In the genomic region with DNA sequence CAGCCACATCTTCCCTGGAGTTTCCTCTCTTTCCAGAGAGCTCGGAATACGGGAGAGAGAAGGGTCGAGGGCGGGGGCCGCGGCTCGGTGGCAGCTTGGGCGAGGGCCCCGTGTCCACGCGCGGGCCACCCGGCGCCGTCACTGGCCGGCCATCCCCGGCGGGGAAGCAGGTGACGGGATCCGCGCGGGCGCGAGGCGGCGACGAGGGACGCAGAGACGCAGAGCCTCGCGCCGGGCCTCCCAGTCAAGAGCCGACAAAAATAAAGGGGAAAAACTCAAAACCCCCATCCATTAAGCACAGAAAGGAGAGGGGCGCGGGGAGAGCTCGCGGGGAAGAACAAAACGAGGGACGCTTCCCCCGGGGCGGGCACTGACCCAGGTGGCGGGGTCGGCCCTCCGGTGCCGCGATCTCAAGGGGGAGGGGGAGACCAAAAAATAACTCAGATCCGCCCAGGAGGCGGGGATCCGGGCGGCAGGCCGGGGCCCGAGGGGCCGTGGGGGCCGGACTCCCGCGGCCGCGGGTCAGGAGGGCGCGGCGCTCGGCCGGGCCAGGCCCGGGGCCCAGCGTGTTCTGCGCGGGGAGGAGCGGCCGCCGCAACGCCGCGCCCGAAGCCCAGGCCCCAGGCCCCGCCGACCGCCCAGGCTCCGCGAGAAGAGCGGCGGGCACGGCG, we compare ENCODE assay signal across 8 cellular contexts. TPM values are rescaled to one million over a fixed set of nuclear protein-coding genes. Genes with fewer than 3 reads are reported as not detected.
DNase-seq lines count a peak whose midpoint lies in the region; ATAC-seq and TF ChIP-seq lines count a peak whose summit lies in the region.

No MANE protein-coding gene starts in this region.

- CTCF ChIA-PET in OCI-LY7 (lab: Charles Lee; ENCODE audit: unreplicated experiment) = interaction anchor here (0.6 kb wide), 1 partner anchor 181 kb away, joined by 6 read pairs; no protein-coding TSS in a partner anchor

- no peaks in the 10 kb centered on the region for H3K9me2 ChIP-seq in OCI-LY7 (ENCODE audit: insufficient read depth, low read length)

- H3K4me3 ChIP-seq in OCI-LY7 (ENCODE audit: low read depth, low read length, poor library complexity, severe bottlenecking) = peak overlapping the region; percentile 94
- H3K4me3 ChIP-seq in neutrophil (ENCODE audit: low read depth in 1 of 2, low read length in 1 of 2) = peak overlapping the region; percentile 86 to 87
- H3K4me3 ChIP-seq in tibial artery = peak overlapping the region; percentile 71 to 88

- H3K9me3 ChIP-seq in OCI-LY7 (ENCODE audit: low read length) (no peaks in the 10 kb centered on the region), neutrophil (no peaks in the 10 kb centered on the region), tibial artery (no peaks in the 10 kb centered on the region)

- no TSS peak for BruUV-seq in OCI-LY7 (replicated peaks; lab: Mats Ljungman, UMichigan)

- H3K4me2 ChIP-seq in OCI-LY7 (ENCODE audit: low read length) = peak overlapping the region; percentile 89

- peak; percentile 41 for DNase-seq in 8988T
- DNase-seq in OCI-LY7 (ENCODE audit: low spot score) = no peak
- peak; percentile 29 for DNase-seq in activated T-helper 9 cell treated with anti-CD3 and anti-CD28 coated beads, Interleukin-2, amount 50 U/mL, for 16 hours (ENCODE audit: low read depth)
- DNase-seq in foreskin melanocyte = peak; percentile 31
- peak; percentile 57 to 82 for DNase-seq in tibial artery

- H3K27ac ChIP-seq in OCI-LY7 (ENCODE audit: low read depth, low read length, poor library complexity, severe bottlenecking) (peak overlapping the region; percentile 78), neutrophil (peak overlapping the region; percentile 99), tibial artery (peak overlapping the region; percentile 93)

- H3K27me3 ChIP-seq in neutrophil (no peaks in the 10 kb centered on the region), tibial artery (no peaks in the 10 kb centered on the region)

- peak overlapping the region; percentile 82 for H2AFZ ChIP-seq in OCI-LY7 (ENCODE audit: low read length)

- peaks cover 35% of the 10 kb centered on the region for H3K79me2 ChIP-seq in OCI-LY7 (ENCODE audit: insufficient read depth, low read depth, low read length)

- peaks cover 20% of the 10 kb centered on the region for H3K36me3 ChIP-seq in OCI-LY7 (ENCODE audit: insufficient read depth, low read length)
- H3K36me3 ChIP-seq in neutrophil = peaks cover 22% of the 10 kb centered on the region
- H3K36me3 ChIP-seq in tibial artery = peaks cover 4 to 20% (median 15%) of the 10 kb centered on the region in 3 donors

- H3K4me1 ChIP-seq in OCI-LY7 (ENCODE audit: insufficient read depth, low read length, poor library complexity, severe bottlenecking) (peaks cover 20% of the 10 kb centered on the region), neutrophil (ENCODE audit: control insufficient read depth in 1 of 2, insufficient read depth in 1 of 2, low read depth in 1 of 2, low read length in 1 of 2) (peaks cover 29 to 33% of the 10 kb centered on the region in 2 experiments), tibial artery (peaks cover 0 to 32% (median 17%) of the 10 kb centered on the region in 4 donors)

- intact Hi-C loops in OCI-LY7 (cut with micrococcal nuclease; ENCODE audit: unreplicated experiment) (loop anchor here (1.0 to 5.0 kb wide), 4 partner anchors 61 to 586 kb away; a partner anchor contains a TSS), tibial artery (cut with DNase I; ENCODE audit: low total_unique reads) (loop anchor here (2.0 to 10.0 kb wide), 2 partner anchors 60 to 178 kb away; a partner anchor contains a TSS)

- ATAC-seq in GM18517 (IDR thresholded peaks at IDR 0.05; ENCODE audit: unreplicated experiment) (peak; percentile 40), HG02973 (IDR thresholded peaks at IDR 0.05; ENCODE audit: unreplicated experiment) (peak; percentile 35)

- H4K20me1 ChIP-seq in OCI-LY7 (ENCODE audit: insufficient read depth, low read length) = no peaks in the 10 kb centered on the region

- POLR2A ChIA-PET in OCI-LY7 (lab: Charles Lee) = interaction anchor here (1.1 to 1.4 kb wide), 2 partner anchors 180 to 182 kb away, joined by 3 to 5 read pairs; a partner anchor contains a TSS

- TF ChIP-seq CTCF in OCI-LY7 (conservative IDR thresholded peaks at IDR 0.05; ENCODE audit: low read length) = no peak
- TF ChIP-seq CTCF in neutrophil (IDR thresholded peaks at IDR 0.05) = no peak
- no peak for TF ChIP-seq CTCF in tibial artery (IDR thresholded peaks at IDR 0.05)

RNA-seq across cellular contexts. Expression of a gene that starts 0.7 kb away (rescaled TPM):
- total RNA-seq in OCI-LY7 (2014; rRNA removed; shearing (Covaris generic)) = 11.8 and 12.9 TPM in 2 replicates
- total RNA-seq in OCI-LY7 (2022) = 17.2 and 18.4 TPM in 2 replicates

RNA-seq across cellular contexts. Expression of a gene that starts 59.8 kb away (rescaled TPM):
- 8.5 and 12.8 TPM in 2 replicates for total RNA-seq in OCI-LY7 (2014; rRNA removed; shearing (Covaris generic))
- 23.0 and 27.2 TPM in 2 replicates for total RNA-seq in OCI-LY7 (2022)
